In genomic region chr5:177891547-177892356, GRCh38 we compare ENCODE assay signal across 8 cellular contexts.
DNase-seq lines count a peak whose midpoint lies in the region; ATAC-seq and TF ChIP-seq lines count a peak whose summit lies in the region.
"Not testable (repeated sequence)": the region's sequence is repeated elsewhere in the genome, so short reads cannot be mapped to it uniquely, and the experiment has no call there.

No MANE protein-coding gene starts in this region.

- not testable (repeated sequence) for H3K4me1 ChIP-seq in BE2C, psoas muscle

- not testable (repeated sequence) for H3K4me3 Mint-ChIP-seq in activated CD4-positive, alpha-beta memory T cell treated with anti-CD3 and anti-CD28 coated beads for 36 hours

- not testable (repeated sequence) for H3K27ac ChIP-seq in brain microvascular endothelial cell, psoas muscle

- H3K27me3 ChIP-seq in BE2C; brain microvascular endothelial cell (replicated peaks); psoas muscle (ENCODE audit: insufficient read depth in 3 of 3, low read length in 2 of 3): not testable (repeated sequence)

- not testable (repeated sequence) for H3K4me3 ChIP-seq in BE2C (ENCODE audit: low read depth, low read length); brain microvascular endothelial cell (ENCODE audit: low read depth, low read length); psoas muscle

- POLR2A ChIA-PET in activated CD4-positive, alpha-beta memory T cell treated with anti-CD3 and anti-CD28 coated beads for 36 hours (lab: Charles Lee): not testable (repeated sequence)

- intact Hi-C loops in activated CD4-positive, alpha-beta memory T cell treated with anti-CD3 and anti-CD28 coated beads for 36 hours (cut with micrococcal nuclease); left ventricle myocardium superior (cut with micrococcal nuclease); psoas muscle (cut with DNase I): not testable (repeated sequence)

- DNase-seq in BE2C: peak; percentile 35
- DNase-seq in activated CD4-positive, alpha-beta memory T cell treated with anti-CD3 and anti-CD28 coated beads for 36 hours: peak; percentile 52
- DNase-seq in brain microvascular endothelial cell: peak; percentile 17
- peak; percentile 23 for DNase-seq in left ventricle myocardium superior
- peak in 1 of 2 donors; percentile 45 for DNase-seq in psoas muscle

- not testable (repeated sequence) for H3K4me1 Mint-ChIP-seq in activated CD4-positive, alpha-beta memory T cell treated with anti-CD3 and anti-CD28 coated beads for 36 hours (ENCODE audit: low read depth)

- not testable (repeated sequence) for TF ChIP-seq CTCF in BE2C (IDR thresholded peaks at IDR 0.05; ENCODE audit: low read depth, low read length)
- TF ChIP-seq CTCF in brain microvascular endothelial cell (IDR thresholded peaks at IDR 0.05; ENCODE audit: low read depth, low read length, missing control alignments) (peak; percentile 16), psoas muscle (IDR thresholded peaks at IDR 0.05) (peak; percentile 43)

- H3K9me3 ChIP-seq in BE2C, psoas muscle: not testable (repeated sequence)

- H3K36me3 ChIP-seq in BE2C; brain microvascular endothelial cell (replicated peaks); psoas muscle (ENCODE audit: insufficient read depth in 1 of 2, low read depth in 1 of 2): not testable (repeated sequence)

- not testable (repeated sequence) for H3K36me3 Mint-ChIP-seq in activated CD4-positive, alpha-beta memory T cell treated with anti-CD3 and anti-CD28 coated beads for 36 hours

- not testable (repeated sequence) for H3K9me3 Mint-ChIP-seq in activated CD4-positive, alpha-beta memory T cell treated with anti-CD3 and anti-CD28 coated beads for 36 hours

- CTCF ChIA-PET in activated CD4-positive, alpha-beta memory T cell treated with anti-CD3 and anti-CD28 coated beads for 36 hours (lab: Charles Lee): not testable (repeated sequence)

- 4 to 20% (median 15%) methylated on average over 4 to 7 of the region's 11 CpGs for WGBS in psoas muscle, 3 donors

- peak; percentile 72 for ATAC-seq in GM19025 (IDR thresholded peaks at IDR 0.05; ENCODE audit: low read depth, unreplicated experiment)
- peak; percentile 87 for ATAC-seq in HG02588 (IDR thresholded peaks at IDR 0.05; ENCODE audit: unreplicated experiment)
- peak; percentile 61 for ATAC-seq in HG03469 (IDR thresholded peaks at IDR 0.05; ENCODE audit: unreplicated experiment)
- peak; percentile 96 for ATAC-seq in left ventricle myocardium superior
- peak; percentile 94 to 96 (median 95) for ATAC-seq in psoas muscle

- in situ Hi-C loops in brain microvascular endothelial cell (cut with HindIII; ENCODE audit: low pct_ligation_motif_present, low sequenced_read_pairs): not testable (repeated sequence)

- H3K27me3 Mint-ChIP-seq in activated CD4-positive, alpha-beta memory T cell treated with anti-CD3 and anti-CD28 coated beads for 36 hours: not testable (repeated sequence)

- not testable (repeated sequence) for H3K27ac Mint-ChIP-seq in activated CD4-positive, alpha-beta memory T cell treated with anti-CD3 and anti-CD28 coated beads for 36 hours
